16 cellular contexts compared by ENCODE assay signal in genomic region chr7:126449621-126450268, GRCh38.
DNase-seq lines count a peak whose midpoint lies in the region; ATAC-seq, FAIRE-seq and TF ChIP-seq lines count a peak whose summit lies in the region.
"Had no signal": no experiment of that assay in that cellular context is flagged by ENCODE, and none has a peak within 500 bp of the region (broad histone marks: within the 10 kb centered on the region; RNA-seq: fewer than 3 reads in every experiment).

No MANE protein-coding gene starts in this region.

- DNase-seq in astrocyte (ENCODE audit: low read depth) (peak; percentile 0), dermis blood vessel endothelial cell (no peak), activated T-cell treated with anti-CD3 and anti-CD28 coated beads for 4 hours (no peak), DMS 273 treated with DMSO at 0.1 percent for 48 hours (lab: John Stamatoyannopoulos, UW) (no peak)
- DNase-seq in activated CD4-positive, alpha-beta T cell treated with anti-CD3 and anti-CD28 coated beads, Interleukin-2, amount 50 U/mL, for 1 hour, result no peak
- DNase-seq: amygdala, H7, hypothalamus, NCI-H774, sigmoid colon, T-helper 1 cell had no signal

- H3K9me3 Mint-ChIP-seq in astrocyte (ENCODE audit: unreplicated experiment), result no peaks in the 10 kb centered on the region

- H3K27me3 ChIP-seq in astrocyte (ENCODE audit: insufficient read depth, low read length), result no peaks in the 10 kb centered on the region
- H3K27me3 ChIP-seq: BLaER1 treated with 17β-estradiol and CSF1 and Interleukin-3, amounts not matched to agents 10 nM and 100 nM; sigmoid colon; vagina had no signal

- TF ChIP-seq CTCF in astrocyte (IDR thresholded peaks at IDR 0.05; ENCODE audit: insufficient read depth, low read depth, low read length), result no peak

- H3K36me3 Mint-ChIP-seq in astrocyte (ENCODE audit: low read depth, unreplicated experiment), result no peaks in the 10 kb centered on the region

- no peak overlapping the region for H3K27ac ChIP-seq in astrocyte (ENCODE audit: low read depth, low read length)
- H3K27ac ChIP-seq: BLaER1 treated with 17β-estradiol and CSF1 and Interleukin-3, amounts not matched to agents 10 nM and 100 nM; sigmoid colon; vagina had no signal

- no peaks in the 10 kb centered on the region for H3K4me1 ChIP-seq in astrocyte (ENCODE audit: insufficient read depth, low read length)
- H3K4me1 ChIP-seq: sigmoid colon, vagina had no signal

- H3K36me3 ChIP-seq in astrocyte (ENCODE audit: insufficient read depth, low read length), result no peaks in the 10 kb centered on the region
- H3K36me3 ChIP-seq: BLaER1 treated with 17β-estradiol and CSF1 and Interleukin-3, amounts not matched to agents 10 nM and 100 nM; sigmoid colon; vagina had no signal

- no peak for FAIRE-seq in astrocyte (lab: Jason Lieb, UNC)

- no peak overlapping the region for H3K4me2 ChIP-seq in astrocyte (ENCODE audit: low read length)

- peaks cover 12% of the 10 kb centered on the region for H3K4me1 Mint-ChIP-seq in astrocyte (ENCODE audit: low read depth, unreplicated experiment)

- H3K9me3 ChIP-seq in astrocyte (ENCODE audit: insufficient read depth, low read depth, low read length), result no peaks in the 10 kb centered on the region
- H3K9me3 ChIP-seq: BLaER1 treated with 17β-estradiol and CSF1 and Interleukin-3, amounts not matched to agents 10 nM and 100 nM; sigmoid colon; vagina had no signal

- H2AFZ ChIP-seq in astrocyte (ENCODE audit: low read depth, low read length), result no peak overlapping the region

- ATAC-seq in GM18861 (IDR thresholded peaks at IDR 0.05; ENCODE audit: unreplicated experiment) (peak; percentile 1), GM21528 (IDR thresholded peaks at IDR 0.05; ENCODE audit: low FRiP score, unreplicated experiment) (peak; percentile 22), HG03103 (IDR thresholded peaks at IDR 0.05; ENCODE audit: low read depth, unreplicated experiment) (peak; percentile 8)

- H3K4me3 Mint-ChIP-seq in astrocyte (ENCODE audit: unreplicated experiment), result no peak overlapping the region

- H4K20me1 ChIP-seq in astrocyte (ENCODE audit: insufficient read depth, low read length), result no peaks in the 10 kb centered on the region
- H4K20me1 ChIP-seq: BLaER1 treated with 17β-estradiol and CSF1 and Interleukin-3, amounts not matched to agents 10 nM and 100 nM had no signal

- peak overlapping the region; percentile 58 for H3K27ac Mint-ChIP-seq in astrocyte (ENCODE audit: unreplicated experiment)

- H3K4me3 ChIP-seq in astrocyte (ENCODE audit: insufficient read depth, low read depth, low read length), result no peak overlapping the region
- H3K4me3 ChIP-seq: BLaER1 treated with 17β-estradiol and CSF1 and Interleukin-3, amounts not matched to agents 10 nM and 100 nM; sigmoid colon; vagina had no signal

- no peaks in the 10 kb centered on the region for H3K27me3 Mint-ChIP-seq in astrocyte (ENCODE audit: low read depth, unreplicated experiment)

- H3K9ac ChIP-seq in astrocyte (ENCODE audit: low read length), result no peak overlapping the region
- H3K9ac ChIP-seq: BLaER1 treated with 17β-estradiol and CSF1 and Interleukin-3, amounts not matched to agents 10 nM and 100 nM had no signal

- H3K79me2 ChIP-seq in astrocyte (ENCODE audit: insufficient read depth, low read length), result no peaks in the 10 kb centered on the region
